13 cellular contexts compared by ENCODE assay signal in the genomic region with DNA sequence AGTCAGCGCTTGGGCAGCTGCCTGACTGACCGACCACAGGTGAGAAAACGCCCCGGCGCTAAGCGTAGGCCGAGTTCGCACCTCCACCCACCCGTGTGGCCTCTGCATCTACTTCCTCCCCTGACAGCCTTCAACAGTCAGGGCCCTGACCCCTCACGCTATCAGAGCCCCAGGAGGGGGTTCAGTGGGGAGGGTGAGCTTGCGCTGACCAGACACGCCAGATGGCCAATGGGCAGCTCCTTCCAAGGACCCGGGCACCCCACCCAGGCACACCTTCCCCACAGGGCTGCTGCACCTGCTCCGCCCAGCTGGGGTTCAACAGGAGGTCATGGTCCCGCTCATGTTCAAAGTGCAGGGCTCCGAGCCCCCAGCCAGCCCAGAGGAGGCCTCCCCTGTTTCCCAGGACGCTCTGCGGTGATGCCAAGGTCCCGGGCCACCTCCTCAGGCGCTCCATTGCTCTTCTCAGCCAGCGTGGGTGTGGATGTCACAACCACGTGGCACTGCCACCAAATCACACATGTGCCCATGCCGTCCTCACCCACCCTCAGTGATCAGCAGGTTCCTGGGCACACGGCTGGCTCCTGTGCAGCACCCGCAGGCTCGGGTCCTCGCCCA. TPM values are rescaled to one million over a fixed set of nuclear protein-coding genes. Genes with fewer than 3 reads are reported as not detected.
DNase-seq lines count a peak whose midpoint lies in the region; ATAC-seq and TF ChIP-seq lines count a peak whose summit lies in the region.
"Had no signal": no experiment of that assay in that cellular context is flagged by ENCODE, and none has a peak within 500 bp of the region (broad histone marks: within the 10 kb centered on the region; RNA-seq: fewer than 3 reads in every experiment).

No MANE protein-coding gene starts in this region.

- H3K27me3 ChIP-seq in Panc1 (ENCODE audit: control insufficient read depth, insufficient read depth, low read length) = no peaks in the 10 kb centered on the region
- H3K27me3 ChIP-seq: ovary, SJCRH30 had no signal

- POLR2A ChIA-PET in Panc1 (lab: Charles Lee) = no interaction called here

- H3K4me1 ChIP-seq in Panc1 (ENCODE audit: control insufficient read depth, insufficient read depth, low read length) (no peaks in the 10 kb centered on the region), mucosa of descending colon (ENCODE audit: low read depth) (peaks cover 29% of the 10 kb centered on the region)
- H3K4me1 ChIP-seq: left lung had no signal

- BruUV-seq in Panc1 (replicated peaks; lab: Mats Ljungman, UMichigan) = no TSS peak

- no peak for TF ChIP-seq CTCF in Panc1 (IDR thresholded peaks at IDR 0.05)
- TF ChIP-seq CTCF in mucosa of descending colon (IDR thresholded peaks at IDR 0.05) = no peak
- no peak for TF ChIP-seq CTCF in foreskin fibroblast (IDR thresholded peaks at IDR 0.05; ENCODE audit: low read depth, low read length)
- TF ChIP-seq CTCF in omental fat pad (IDR thresholded peaks at IDR 0.05) = no peak

- intact Hi-C loops in Panc1 (cut with micrococcal nuclease; ENCODE audit: unreplicated experiment) (loop anchor here (10.0 kb wide), 1 partner anchor 94 kb away; no protein-coding TSS in a partner anchor), mucosa of descending colon (cut with DNase I, micrococcal nuclease) (no loop called here)

- H3K27ac ChIP-seq in Panc1 (ENCODE audit: low read length) (no peak overlapping the region), caudate nucleus (ENCODE audit: low read depth, low read length) (no peak overlapping the region)
- H3K27ac ChIP-seq: left lung, ovary, SJCRH30, suprapubic skin had no signal

- DNase-seq in G401 (ENCODE audit: low spot score) = peak; percentile 2
- no peak for DNase-seq in Panc1 (ENCODE audit: low read depth, low spot score)
- DNase-seq in mucosa of descending colon = peak; percentile 53 to 67 (median 64)
- DNase-seq in caudate nucleus (lab: John Stamatoyannopoulos, UW) = no peak
- no peak for DNase-seq in foreskin fibroblast
- DNase-seq in NCI-H146 treated with DMSO at 0.1 percent for 48 hours (lab: John Stamatoyannopoulos, UW; ENCODE audit: unreplicated experiment) = no peak
- DNase-seq in omental fat pad (ENCODE audit: low spot score) = no peak
- DNase-seq: GF-D8 had no signal

- H3K9me3 ChIP-seq in Panc1 (ENCODE audit: control insufficient read depth, insufficient read depth, low read depth, low read length) = no peaks in the 10 kb centered on the region
- no peaks in the 10 kb centered on the region for H3K9me3 ChIP-seq in mucosa of descending colon
- H3K9me3 ChIP-seq: left lung, ovary, SJCRH30, suprapubic skin had no signal

- peak; percentile 57 for ATAC-seq in GM19351 (IDR thresholded peaks at IDR 0.05; ENCODE audit: unreplicated experiment)
- ATAC-seq in Panc1 = peak; percentile 47
- no peak for ATAC-seq in mucosa of descending colon
- no peak for ATAC-seq in omental fat pad (ENCODE audit: low FRiP score)

- H3K36me3 ChIP-seq in Panc1 (ENCODE audit: control insufficient read depth, insufficient read depth, low read length) (no peaks in the 10 kb centered on the region), mucosa of descending colon (ENCODE audit: low read depth) (no peaks in the 10 kb centered on the region)
- H3K36me3 ChIP-seq: left lung, ovary, SJCRH30, suprapubic skin had no signal

- H3K4me3 ChIP-seq in Panc1 (ENCODE audit: low read depth in 2 of 2, low read length in 2 of 2) (no peak overlapping the region), mucosa of descending colon (no peak overlapping the region), foreskin fibroblast (ENCODE audit: low read depth in 1 of 2, low read length in 2 of 2) (no peak overlapping the region)
- H3K4me3 ChIP-seq: left lung, ovary, SJCRH30, suprapubic skin had no signal

- in situ Hi-C loops in G401 (cut with HindIII; ENCODE audit: low sequenced_read_pairs) (no loop called here), Panc1 (cut with HindIII; ENCODE audit: low pct_unique_long_range_greater_than_20kb, low sequenced_read_pairs) (no loop called here)

- CTCF ChIA-PET in Panc1 (lab: Charles Lee) = interaction anchor here (0.6 to 1.3 kb wide), 4 partner anchors 13 to 72 kb away, joined by 3 to 6 read pairs (median 4); no protein-coding TSS in a partner anchor

RNA-seq across cellular contexts. Expression of gene BCL11B, which starts 48.7 kb away (rescaled TPM):
- not detected in 2 replicates for total RNA-seq in G401 (2014; rRNA removed; shearing (Covaris generic))
- total RNA-seq in Panc1 (2021; ENCODE audit: unreplicated experiment) (0.23 TPM), mucosa of descending colon (1 to 10 TPM; 2.5 to 5.6 (median 4.9) TPM), omental fat pad (1 to 10 TPM in 1 of 4 donors, under 1 TPM in 3; 0.56 to 2.0 (median 0.77) TPM)
- polyA plus RNA-seq in Panc1 (2012; ENCODE audit: insufficient read length) = not detected

Comparison
In these comparisons a context has a peak if more than half of its experiments do, and no peak if none do; other contexts are left out.
1. DNase-seq: peak in G401 (single experiment) and mucosa of descending colon (3 of 3); none in Panc1 (single experiment), caudate nucleus (0 of 61), foreskin fibroblast (0 of 2), NCI-H146 treated with DMSO at 0.1 percent for 48 hours (single experiment) and omental fat pad (single experiment).
2. ATAC-seq: peak in GM19351 (single experiment) and Panc1 (single experiment); none in mucosa of descending colon (single experiment) and omental fat pad (single experiment).